In genomic region chr4:93747220-93747619, GRCh38 we compare ENCODE assay signal across 21 cellular contexts.
"Had no signal": no experiment of that assay in that cellular context is flagged by ENCODE, and none has a peak within 500 bp of the region (broad histone marks: within the 10 kb centered on the region; RNA-seq: fewer than 3 reads in every experiment).

No MANE protein-coding gene starts in this region.

- DNase-seq: IMR-90, Karpas-422, KG1, MG63, NCI-H1092, NCI-H1105 treated with DMSO at 0.1 percent for 48 hours, NCI-H1417 treated with DMSO at 0.1 percent for 48 hours, NCI-H146, NCI-H1694 treated with DMSO at 0.1 percent for 48 hours, NCI-H1930, NCI-H2081, NCI-H2107, NCI-H226, NCI-H446, NCI-H510A, NCI-H524 treated with DMSO at 0.1 percent for 48 hours, NCI-H69, NCI-H774, PC-3, SHP77, SW 1271 had no signal
